In the genomic region with DNA sequence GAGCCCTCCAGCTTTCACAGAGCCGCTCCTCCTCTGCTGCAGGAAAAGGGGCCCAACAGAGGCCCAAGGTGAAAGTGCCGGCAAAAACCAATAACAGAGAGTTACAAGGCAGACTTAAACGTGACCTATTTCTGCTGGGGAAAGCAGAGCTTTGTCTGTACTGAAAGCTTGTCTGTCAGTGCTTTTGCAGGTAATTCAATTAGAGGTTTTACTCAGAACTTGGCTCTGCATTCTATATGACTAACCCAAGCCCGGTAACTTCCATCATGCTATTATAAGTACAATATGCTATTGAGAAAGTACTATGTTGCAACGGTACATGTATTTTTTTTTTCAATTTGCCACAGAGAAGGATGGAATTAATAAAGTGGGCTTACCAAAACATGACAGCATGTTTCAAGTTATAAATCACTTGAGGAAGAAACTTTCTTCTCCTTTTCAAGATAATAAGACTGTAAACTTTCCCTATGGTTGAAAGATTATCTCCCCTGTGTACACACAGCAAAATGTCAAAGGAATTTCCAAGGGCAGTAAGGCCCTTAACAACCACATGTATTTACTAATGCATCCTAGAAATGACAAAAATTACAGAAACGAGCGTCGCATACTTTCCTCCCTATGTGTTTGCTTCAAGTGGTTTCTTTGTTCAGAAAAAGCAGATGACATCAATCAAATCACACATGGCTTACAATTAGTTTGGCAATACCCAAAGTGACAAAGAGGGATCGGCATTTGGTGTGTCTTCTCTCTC, we compare ENCODE assay signal across 8 cellular contexts.
DNase-seq lines count a peak whose midpoint lies in the region; ATAC-seq and TF ChIP-seq lines count a peak whose summit lies in the region.

No MANE protein-coding gene starts in this region.

- no peaks in the 10 kb centered on the region for H3K27me3 ChIP-seq in endodermal cell (ENCODE audit: control insufficient read depth, insufficient read depth, low read length, poor library complexity, severe bottlenecking)

- no peaks in the 10 kb centered on the region for H3K36me3 Mint-ChIP-seq in activated CD8-positive, alpha-beta memory T cell treated with anti-CD3 and anti-CD28 coated beads, Interleukin-2, amount 10 ng/mL, durations not matched to agents 7 days and 5 days
- peaks cover 14% of the 10 kb centered on the region for H3K36me3 Mint-ChIP-seq in endodermal cell (ENCODE audit: low read depth)

- no peak overlapping the region for H3K27ac ChIP-seq in endodermal cell (ENCODE audit: low read depth, low read length)

- TF ChIP-seq CTCF in endodermal cell (conservative IDR thresholded peaks at IDR 0.05), result no peak

- H3K4me1 ChIP-seq in endodermal cell (ENCODE audit: control insufficient read depth, insufficient read depth, low read length), result peaks cover 9% of the 10 kb centered on the region

- peak overlapping the region; percentile 47 for H3K27ac Mint-ChIP-seq in activated CD8-positive, alpha-beta memory T cell treated with anti-CD3 and anti-CD28 coated beads, Interleukin-2, amount 10 ng/mL, durations not matched to agents 7 days and 5 days
- no peak overlapping the region for H3K27ac Mint-ChIP-seq in endodermal cell

- H3K9me3 ChIP-seq in endodermal cell (ENCODE audit: control insufficient read depth, low read length), result no peaks in the 10 kb centered on the region

- CTCF ChIA-PET in activated CD8-positive, alpha-beta memory T cell treated with anti-CD3 and anti-CD28 coated beads, Interleukin-2, amount 10 ng/mL, durations not matched to agents 7 days and 5 days (lab: Charles Lee), result no interaction called here

- H3K4me3 Mint-ChIP-seq in activated CD8-positive, alpha-beta memory T cell treated with anti-CD3 and anti-CD28 coated beads, Interleukin-2, amount 10 ng/mL, durations not matched to agents 7 days and 5 days, result peak overlapping the region; percentile 9
- no peak overlapping the region for H3K4me3 Mint-ChIP-seq in endodermal cell

- 51 to 74% methylated on average over 6 to 9 of the region's 9 CpGs for WGBS in endodermal cell (ENCODE audit: insufficient coverage in 1 of 2, insufficient read length in 1 of 2), 2 experiments

- H3K27me3 Mint-ChIP-seq in activated CD8-positive, alpha-beta memory T cell treated with anti-CD3 and anti-CD28 coated beads, Interleukin-2, amount 10 ng/mL, durations not matched to agents 7 days and 5 days, result peaks cover 11% of the 10 kb centered on the region
- no peaks in the 10 kb centered on the region for H3K27me3 Mint-ChIP-seq in endodermal cell (ENCODE audit: insufficient read depth)

- H3K9ac ChIP-seq in endodermal cell (ENCODE audit: extremely low read depth, low read length, poor library complexity, severe bottlenecking), result no peak overlapping the region

- H3K4me3 ChIP-seq in endodermal cell (ENCODE audit: low read length), result no peak overlapping the region
- no peak overlapping the region for H3K4me3 ChIP-seq in skeletal muscle cell (ENCODE audit: low read depth, low read length)

- H3K36me3 ChIP-seq in endodermal cell (ENCODE audit: control insufficient read depth, insufficient read depth, low read length), result peaks cover 56% of the 10 kb centered on the region

- ATAC-seq in activated CD8-positive, alpha-beta memory T cell treated with anti-CD3 and anti-CD28 coated beads, Interleukin-2, amount 10 ng/mL, durations not matched to agents 7 days and 5 days, result peak; percentile 76
- peak; percentile 76 for ATAC-seq in HG02870 (IDR thresholded peaks at IDR 0.05; ENCODE audit: unreplicated experiment)

- no peaks in the 10 kb centered on the region for H3K9me3 Mint-ChIP-seq in activated CD8-positive, alpha-beta memory T cell treated with anti-CD3 and anti-CD28 coated beads, Interleukin-2, amount 10 ng/mL, durations not matched to agents 7 days and 5 days (ENCODE audit: low read depth)
- no peaks in the 10 kb centered on the region for H3K9me3 Mint-ChIP-seq in endodermal cell

- peaks cover 28% of the 10 kb centered on the region for H3K4me1 Mint-ChIP-seq in activated CD8-positive, alpha-beta memory T cell treated with anti-CD3 and anti-CD28 coated beads, Interleukin-2, amount 10 ng/mL, durations not matched to agents 7 days and 5 days
- H3K4me1 Mint-ChIP-seq in endodermal cell, result peaks cover 29% of the 10 kb centered on the region

- DNase-seq in activated CD8-positive, alpha-beta memory T cell treated with anti-CD3 and anti-CD28 coated beads, Interleukin-2, amount 10 ng/mL, durations not matched to agents 7 days and 5 days, result peak; percentile 43
- no peak for DNase-seq in activated CD8-positive, alpha-beta memory T cell treated with anti-CD3 and anti-CD28 coated beads, Interleukin-2, amount 50 U/mL, for 4 hours
- DNase-seq in NOMO-1 treated with DMSO at 0.1 percent for 48 hours (lab: John Stamatoyannopoulos, UW; ENCODE audit: unreplicated experiment) (peak; percentile 76), endodermal cell (peak; percentile 59), skeletal muscle cell (ENCODE audit: low read depth) (peak; percentile 85), cerebellum (ENCODE audit: low spot score) (no peak), medulla oblongata (ENCODE audit: extremely low spot score) (no peak)

Comparison
In these comparisons a context has a peak if more than half of its experiments do, and no peak if none do; other contexts are left out.
1. DNase-seq: peak in activated CD8-positive, alpha-beta memory T cell treated with anti-CD3 and anti-CD28 coated beads, Interleukin-2, amount 10 ng/mL, durations not matched to agents 7 days and 5 days (single experiment), NOMO-1 treated with DMSO at 0.1 percent for 48 hours (single experiment), endodermal cell (single experiment) and skeletal muscle cell (single experiment); none in activated CD8-positive, alpha-beta memory T cell treated with anti-CD3 and anti-CD28 coated beads, Interleukin-2, amount 50 U/mL, for 4 hours (single experiment), cerebellum (single experiment) and medulla oblongata (single experiment).